Comparison of ENCODE assay signal across 14 cellular contexts in genomic region chr9:79362100-79363081, GRCh38.
A peak's percentile ranks its signal among the peaks of the same experiment; 100 is the strongest.
DNase-seq lines count a peak whose midpoint lies in the region; ATAC-seq and TF ChIP-seq lines count a peak whose summit lies in the region.
"Had no signal": no experiment of that assay in that cellular context is flagged by ENCODE, and none has a peak within 500 bp of the region (broad histone marks: within the 10 kb centered on the region; RNA-seq: fewer than 3 reads in every experiment).

No MANE protein-coding gene starts in this region.

- intact Hi-C loops in ascending aorta (cut with DNase I), result no loop called here

- WGBS in hepatocyte (ENCODE audit: low lambda C conversion rate, missing lambda C conversion rate), result 35% methylated on average over 9 of the region's 9 CpGs

- no peak overlapping the region for H2AFZ ChIP-seq in hepatocyte

- H3K27me3 ChIP-seq in hepatocyte (no peaks in the 10 kb centered on the region), ascending aorta (no peaks in the 10 kb centered on the region)
- H3K27me3 ChIP-seq: gastroesophageal sphincter had no signal

- H4K20me1 ChIP-seq in hepatocyte (ENCODE audit: insufficient read depth, poor library complexity, severe bottlenecking), result no peaks in the 10 kb centered on the region

- no peaks in the 10 kb centered on the region for H3K9me2 ChIP-seq in hepatocyte (replicated peaks; ENCODE audit: insufficient read depth)

- no peaks in the 10 kb centered on the region for H3K79me2 ChIP-seq in hepatocyte

- H3K9me3 ChIP-seq in hepatocyte (ENCODE audit: low read depth) (no peaks in the 10 kb centered on the region), ascending aorta (no peaks in the 10 kb centered on the region)
- H3K9me3 ChIP-seq: gastroesophageal sphincter had no signal

- no peak for TF ChIP-seq CTCF in hepatocyte (IDR thresholded peaks at IDR 0.05; ENCODE audit: poor library complexity)
- no peak for TF ChIP-seq CTCF in ascending aorta (IDR thresholded peaks at IDR 0.05)

- ATAC-seq in HG03135 (IDR thresholded peaks at IDR 0.05; ENCODE audit: unreplicated experiment), result no peak
- ATAC-seq: gastroesophageal sphincter, left cardiac atrium had no signal

- H3K4me2 ChIP-seq in hepatocyte, result peak overlapping the region; percentile 31

- H3K27ac ChIP-seq in hepatocyte (no peak overlapping the region), ascending aorta (no peak overlapping the region)
- H3K27ac ChIP-seq: gastroesophageal sphincter had no signal

- DNase-seq in Daoy (ENCODE audit: low read depth) (peak; percentile 56), LHCN-M2 (ENCODE audit: low read depth) (peak; percentile 22), NCI-H774 (lab: John Stamatoyannopoulos, UW) (peak; percentile 3), hepatocyte (ENCODE audit: low spot score) (peak; percentile 15), NCI-H82 treated with DMSO at 0.1 percent for 48 hours (lab: John Stamatoyannopoulos, UW; ENCODE audit: unreplicated experiment) (no peak), ascending aorta (ENCODE audit: low spot score in 2 of 2) (no peak), OCI-M1 (lab: John Stamatoyannopoulos, UW) (no peak)
- DNase-seq: AML-193, KBM-7, left cardiac atrium, NCI-H446, substantia nigra had no signal

- H3K36me3 ChIP-seq in hepatocyte (replicated peaks; ENCODE audit: insufficient read depth, low read depth) (no peaks in the 10 kb centered on the region), ascending aorta (no peaks in the 10 kb centered on the region)
- H3K36me3 ChIP-seq: gastroesophageal sphincter had no signal

- H3K4me1 ChIP-seq in hepatocyte (ENCODE audit: insufficient read depth) (peaks cover 3% of the 10 kb centered on the region), ascending aorta (no peaks in the 10 kb centered on the region)
- H3K4me1 ChIP-seq: gastroesophageal sphincter had no signal

- H3K4me3 ChIP-seq in hepatocyte (no peak overlapping the region), ascending aorta (no peak overlapping the region)
- H3K4me3 ChIP-seq: gastroesophageal sphincter had no signal

Comparison
In these comparisons a context has a peak if more than half of its experiments do, and no peak if none do; other contexts are left out.
1. DNase-seq: peak in Daoy (single experiment), LHCN-M2 (single experiment), NCI-H774 (single experiment) and hepatocyte (single experiment); none in NCI-H82 treated with DMSO at 0.1 percent for 48 hours (single experiment), ascending aorta (0 of 2) and OCI-M1 (single experiment).